ENCODE assay signal across 8 cellular contexts in genomic region chr9:85258823-85259370, GRCh38.
DNase-seq lines count a peak whose midpoint lies in the region; ATAC-seq and TF ChIP-seq lines count a peak whose summit lies in the region.

No MANE protein-coding gene starts in this region.

- H3K9me3 ChIP-seq in upper lobe of left lung, result no peaks in the 10 kb centered on the region

- H3K27ac ChIP-seq in caudate nucleus (ENCODE audit: low read depth, low read length), result no peak overlapping the region
- H3K27ac ChIP-seq in upper lobe of left lung, result no peak overlapping the region

- H3K27me3 ChIP-seq in upper lobe of left lung, result no peaks in the 10 kb centered on the region

- TF ChIP-seq CTCF in upper lobe of left lung (IDR thresholded peaks at IDR 0.05), result peak in 4 of 6 experiments; percentile 32 to 53 (median 46)

- WGBS in upper lobe of left lung, 2 donors, result 40 to 62% methylated on average over 6 to 10 of the region's 10 CpGs

- no peaks in the 10 kb centered on the region for H3K4me1 ChIP-seq in upper lobe of left lung

- no peaks in the 10 kb centered on the region for H3K36me3 ChIP-seq in upper lobe of left lung

- TF ChIP-seq POLR2A in upper lobe of left lung (IDR thresholded peaks at IDR 0.05), result no peak

- DNase-seq in A172 (ENCODE audit: low spot score) (peak; percentile 10), GM04503 (ENCODE audit: low read depth) (peak; percentile 21), NCI-H526 (lab: John Stamatoyannopoulos, UW) (peak; percentile 61 to 74), caudate nucleus (lab: John Stamatoyannopoulos, UW) (peak in 59 of 61 donors; percentile 3 to 89 (median 62)), kidney glomerular epithelial cell (lab: John Stamatoyannopoulos, UW) (peak; percentile 51), upper lobe of left lung (peak in 1 of 2 donors; percentile 25)

- no peak for TF ChIP-seq EP300 in upper lobe of left lung (IDR thresholded peaks at IDR 0.05)

- no peak overlapping the region for H3K4me3 ChIP-seq in upper lobe of left lung

- ATAC-seq in HG02973 (IDR thresholded peaks at IDR 0.05; ENCODE audit: unreplicated experiment), result peak; percentile 54
- peak; percentile 46 to 90 for ATAC-seq in upper lobe of left lung (ENCODE audit: low FRiP score in 2 of 2)
- no peak for ATAC-seq in GM21360 (IDR thresholded peaks at IDR 0.05; ENCODE audit: unreplicated experiment)
